Comparison of ENCODE assay signal across 10 cellular contexts in genomic region chr14:68549057-68549421, GRCh38.
DNase-seq lines count a peak whose midpoint lies in the region; ATAC-seq and TF ChIP-seq lines count a peak whose summit lies in the region.
"Had no signal": no experiment of that assay in that cellular context is flagged by ENCODE, and none has a peak within 500 bp of the region (broad histone marks: within the 10 kb centered on the region; RNA-seq: fewer than 3 reads in every experiment).

No MANE protein-coding gene starts in this region.

- no peak for TF ChIP-seq CTCF in adrenal gland (IDR thresholded peaks at IDR 0.05)
- no peak for TF ChIP-seq CTCF in smooth muscle cell (IDR thresholded peaks at IDR 0.05; ENCODE audit: borderline replicate concordance, insufficient read depth, poor library complexity, severe bottlenecking)

- intact Hi-C loops in adrenal gland (cut with DNase I): no loop called here
- intact Hi-C loops in left ventricle myocardium superior (cut with micrococcal nuclease): no loop called here

- no peaks in the 10 kb centered on the region for H4K20me1 ChIP-seq in smooth muscle cell (ENCODE audit: low read depth)

- no peaks in the 10 kb centered on the region for H3K79me2 ChIP-seq in smooth muscle cell (ENCODE audit: low read depth)

- H3K4me3 Mint-ChIP-seq in effector memory CD8-positive, alpha-beta T cell: no peak overlapping the region

- H3K4me2 ChIP-seq in smooth muscle cell: peak overlapping the region; percentile 45

- H3K36me3 Mint-ChIP-seq in effector memory CD8-positive, alpha-beta T cell (ENCODE audit: insufficient read depth): no peaks in the 10 kb centered on the region

- H3K9me3 ChIP-seq in adrenal gland (replicated peaks in 1 of 3) (no peaks in the 10 kb centered on the region), smooth muscle cell (replicated peaks; ENCODE audit: low read depth) (no peaks in the 10 kb centered on the region)

- TF ChIP-seq POLR2A in adrenal gland (IDR thresholded peaks at IDR 0.05): no peak

- H3K9ac ChIP-seq in smooth muscle cell (ENCODE audit: low read depth): peak overlapping the region; percentile 85

- no peak overlapping the region for H3K4me3 ChIP-seq in adrenal gland
- H3K4me3 ChIP-seq in smooth muscle cell: no peak overlapping the region

- H3K36me3 ChIP-seq in adrenal gland (replicated peaks in 1 of 2) (no peaks in the 10 kb centered on the region), smooth muscle cell (ENCODE audit: low read depth) (no peaks in the 10 kb centered on the region)

- DNase-seq in GM04503 (ENCODE audit: low read depth) (peak; percentile 93), adrenal gland (peak in 6 of 7 donors; percentile 49 to 74 (median 64)), left ventricle myocardium superior (no peak), smooth muscle cell (lab: John Stamatoyannopoulos, UW; ENCODE audit: unreplicated experiment) (no peak), NCI-H1436 treated with DMSO at 0.1 percent for 48 hours (lab: John Stamatoyannopoulos, UW) (no peak), NCI-H510A treated with DMSO at 0.1 percent for 48 hours (lab: John Stamatoyannopoulos, UW) (no peak), NCI-H2107 treated with DMSO at 0.1 percent for 48 hours (lab: John Stamatoyannopoulos, UW; ENCODE audit: unreplicated experiment) (no peak)
- DNase-seq in effector memory CD8-positive, alpha-beta T cell: no peak
- DNase-seq: DND-41, Karpas-422 had no signal

- H2AFZ ChIP-seq in smooth muscle cell (ENCODE audit: low read depth): no peak overlapping the region

- no peaks in the 10 kb centered on the region for H3K27me3 Mint-ChIP-seq in effector memory CD8-positive, alpha-beta T cell

- 0 to 44% (median 19%) methylated on average over 1 of the region's 1 CpG for WGBS in adrenal gland, 4 donors
- WGBS in smooth muscle cell (ENCODE audit: low lambda C conversion rate): 0% methylated on average over 1 of the region's 1 CpG

- H3K4me1 ChIP-seq in adrenal gland (replicated peaks in 1 of 2) (peaks cover 12 to 47% of the 10 kb centered on the region in 2 donors), smooth muscle cell (ENCODE audit: low read depth) (peaks cover 41% of the 10 kb centered on the region)

- no peaks in the 10 kb centered on the region for H3K9me3 Mint-ChIP-seq in effector memory CD8-positive, alpha-beta T cell

- H3K27me3 ChIP-seq in adrenal gland (no peaks in the 10 kb centered on the region), smooth muscle cell (ENCODE audit: low read depth) (no peaks in the 10 kb centered on the region)

- H3F3A ChIP-seq in smooth muscle cell (ENCODE audit: low read depth): peaks cover 19% of the 10 kb centered on the region

- H3K27ac Mint-ChIP-seq in effector memory CD8-positive, alpha-beta T cell: no peak overlapping the region

- H3K4me1 Mint-ChIP-seq in effector memory CD8-positive, alpha-beta T cell (ENCODE audit: low read depth in 2 of 2): peaks cover 0 to 7% of the 10 kb centered on the region in 2 donors

- H3K27ac ChIP-seq in adrenal gland (peak overlapping the region in 4 of 5 donors; percentile 52 to 98 (median 86)), smooth muscle cell (ENCODE audit: low read depth) (peak overlapping the region; percentile 98)

- peak; percentile 5 for ATAC-seq in left ventricle myocardium superior
- ATAC-seq in effector memory CD8-positive, alpha-beta T cell (replicated peaks): no peak

Comparison
In these comparisons a context has a peak if more than half of its experiments do, and no peak if none do; other contexts are left out.
1. DNase-seq: peak in GM04503 (single experiment) and adrenal gland (6 of 7); none in left ventricle myocardium superior (single experiment), smooth muscle cell (single experiment), NCI-H1436 treated with DMSO at 0.1 percent for 48 hours (single experiment), NCI-H510A treated with DMSO at 0.1 percent for 48 hours (single experiment), NCI-H2107 treated with DMSO at 0.1 percent for 48 hours (single experiment) and effector memory CD8-positive, alpha-beta T cell (0 of 3).